Comparison of ENCODE assay signal across 8 cellular contexts in the genomic region with DNA sequence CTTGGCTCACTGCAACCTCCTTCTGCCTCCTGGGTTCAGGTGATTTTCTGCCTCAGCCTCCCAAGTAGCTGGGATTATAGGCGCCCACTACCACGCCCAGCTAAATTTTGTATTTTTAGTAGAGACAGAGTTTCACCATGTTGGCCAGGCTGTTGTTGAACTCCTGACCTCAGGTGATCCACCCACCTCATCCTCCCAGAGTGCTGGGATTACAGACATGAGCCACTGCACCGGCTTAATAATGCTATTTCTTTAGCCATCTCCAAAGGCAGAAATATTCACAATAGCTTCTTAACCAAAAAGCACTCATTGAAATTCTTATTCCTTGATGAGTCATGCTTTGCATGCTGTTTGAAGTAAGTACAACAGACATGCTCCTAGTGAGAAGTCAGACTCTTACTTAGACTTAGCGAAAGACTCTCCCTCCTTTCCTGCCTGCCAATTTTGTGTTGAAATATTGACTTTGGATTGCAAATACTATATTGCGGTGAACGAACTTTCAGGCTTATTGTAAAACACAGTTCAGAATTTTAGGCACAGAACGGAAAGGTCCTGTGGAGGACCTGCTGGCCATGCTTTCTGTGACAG. TPM values are rescaled to one million over a fixed set of nuclear protein-coding genes. Genes with fewer than 3 reads are reported as not detected.
DNase-seq lines count a peak whose midpoint lies in the region; ATAC-seq and TF ChIP-seq lines count a peak whose summit lies in the region.

No MANE protein-coding gene starts in this region.

- peak overlapping the region in 10 of 11 experiments; percentile 24 to 91 (median 66); a peak in 18 of 22 replicates for H3K4me2 ChIP-seq in BLaER1 treated with 17β-estradiol and CSF1 and Interleukin-3, amounts not matched to agents 10 nM and 100 nM
- peak overlapping the region; percentile 52 for H3K4me2 ChIP-seq in IMR-90 (ENCODE audit: low read depth, low read length)
- no peak overlapping the region for H3K4me2 ChIP-seq in mesendoderm (ENCODE audit: low read length)

- H4K8ac ChIP-seq in IMR-90 (ENCODE audit: low read depth in 2 of 2, low read length in 2 of 2) (no peak overlapping the region), mesendoderm (ENCODE audit: low read depth, low read length) (no peak overlapping the region)

- peak overlapping the region in 2 of 10 experiments; percentile 90 to 95; a peak in 3 of 20 replicates for H3K4me3 ChIP-seq in BLaER1 treated with 17β-estradiol and CSF1 and Interleukin-3, amounts not matched to agents 10 nM and 100 nM
- H3K4me3 ChIP-seq in IMR-90 (ENCODE audit: insufficient read depth, low read depth, low read length) (no peak overlapping the region), ascending aorta (peak overlapping the region in 1 of 2 donors; percentile 29), mesendoderm (ENCODE audit: low read length) (no peak overlapping the region), mucosa of descending colon (no peak overlapping the region)

- H3K4me1 ChIP-seq in BLaER1 treated with 17β-estradiol and CSF1 and Interleukin-3, amounts not matched to agents 10 nM and 100 nM, result peaks cover 24 to 76% (median 46%) of the 10 kb centered on the region in 10 experiments
- H3K4me1 ChIP-seq in IMR-90 (ENCODE audit: control insufficient read depth, insufficient read depth, low read length) (peaks cover 13% of the 10 kb centered on the region), ascending aorta (peaks cover 2 to 62% of the 10 kb centered on the region in 2 donors), mesendoderm (ENCODE audit: control insufficient read depth, low read depth, low read length) (peaks cover 5% of the 10 kb centered on the region), mucosa of descending colon (ENCODE audit: low read depth) (peaks cover 64% of the 10 kb centered on the region)

- H2BK120ac ChIP-seq in IMR-90 (ENCODE audit: low read depth, low read length) (no peak overlapping the region), mesendoderm (ENCODE audit: low read depth, low read length) (no peak overlapping the region)

- no peak overlapping the region for H3K56ac ChIP-seq in IMR-90 (ENCODE audit: extremely low read depth, insufficient read depth, low read length)
- H3K56ac ChIP-seq in mesendoderm (ENCODE audit: low read length), result peak overlapping the region; percentile 37

- no peak overlapping the region for H2AK9ac ChIP-seq in IMR-90 (replicated peaks; ENCODE audit: low read depth, low read length, poor library complexity)

- no TSS peak for BruUV-seq in IMR-90 (replicated peaks; lab: Mats Ljungman, UMichigan)

- CTCF ChIA-PET in IMR-90 (lab: Yijun Ruan, JAX), result interaction anchor here (0.6 kb wide), 1 partner anchor 192 kb away, joined by 3 read pairs; no protein-coding TSS in a partner anchor

- TF ChIP-seq RAD21 in IMR-90 (IDR thresholded peaks at IDR 0.05; ENCODE audit: low read length), result 0 out of 2 replicates have a peak, but pooled peaks have one; percentile 10

- TF ChIP-seq POLR2A in IMR-90 (IDR thresholded peaks at IDR 0.05; ENCODE audit: low read depth, low read length), result no peak

- peaks cover 0 to 12% of the 10 kb centered on the region in 2 experiments; a peak in 2 of 4 replicates for H3K79me1 ChIP-seq in IMR-90 (ENCODE audit: low read depth in 1 of 2, low read length in 2 of 2)
- H3K79me1 ChIP-seq in mesendoderm (ENCODE audit: low read length), result peaks cover 2% of the 10 kb centered on the region

- H2BK15ac ChIP-seq in IMR-90 (ENCODE audit: low read depth, low read length), result no peak overlapping the region
- no peak overlapping the region for H2BK15ac ChIP-seq in mesendoderm (replicated peaks; ENCODE audit: low read depth)

- no peak overlapping the region for H2AFZ ChIP-seq in IMR-90 (replicated peaks; ENCODE audit: low read length, poor library complexity)

- H3K27me3 ChIP-seq in BLaER1 treated with 17β-estradiol and CSF1 and Interleukin-3, amounts not matched to agents 10 nM and 100 nM, result no peaks in the 10 kb centered on the region
- H3K27me3 ChIP-seq in IMR-90 (ENCODE audit: control insufficient read depth, insufficient read depth, low read length), result no peaks in the 10 kb centered on the region
- no peaks in the 10 kb centered on the region for H3K27me3 ChIP-seq in ascending aorta
- H3K27me3 ChIP-seq in mesendoderm (ENCODE audit: insufficient read depth, low read length, poor library complexity), result no peaks in the 10 kb centered on the region

- peak overlapping the region in 2 of 11 experiments; percentile 25 to 43; a peak in 2 of 22 replicates for H3K27ac ChIP-seq in BLaER1 treated with 17β-estradiol and CSF1 and Interleukin-3, amounts not matched to agents 10 nM and 100 nM
- H3K27ac ChIP-seq in IMR-90 (ENCODE audit: insufficient read depth, low read length), result peak overlapping the region; percentile 15; the same call in 1 of the 2 replicates
- H3K27ac ChIP-seq in ascending aorta, result peak overlapping the region; percentile 2 to 99
- no peak overlapping the region for H3K27ac ChIP-seq in mesendoderm (ENCODE audit: low read depth, low read length)

- in situ Hi-C loops in IMR-90 (cut with MboI; ENCODE audit: low sequenced_read_pairs), result no loop called here

- TF ChIP-seq CTCF in IMR-90 (conservative IDR thresholded peaks at IDR 0.05; ENCODE audit: low read depth, low read length) (no peak), ascending aorta (IDR thresholded peaks at IDR 0.05) (no peak), mucosa of descending colon (IDR thresholded peaks at IDR 0.05) (no peak)

- peak; percentile 4 for ATAC-seq in IMR-90 (ENCODE audit: low read depth)
- ATAC-seq in mucosa of descending colon, result no peak

- no peak overlapping the region for H3K18ac ChIP-seq in IMR-90 (ENCODE audit: low read depth, low read length)
- peak overlapping the region; percentile 68 for H3K18ac ChIP-seq in mesendoderm (ENCODE audit: low read length)

- no CpG with 5 or more reads among the region's 7 CpGs for WGBS in IMR-90 (ENCODE audit: extremely low coverage in 2 of 2, insufficient read length in 1 of 2), 2 experiments
- no CpG with 5 or more reads among the region's 7 CpGs for WGBS in mesendoderm (ENCODE audit: extremely low coverage, insufficient coverage, low lambda C conversion rate)

- no peak overlapping the region for H4K91ac ChIP-seq in IMR-90 (ENCODE audit: insufficient read depth, low read depth, low read length)

- H3K9ac ChIP-seq in BLaER1 treated with 17β-estradiol and CSF1 and Interleukin-3, amounts not matched to agents 10 nM and 100 nM, result peak overlapping the region in 2 of 11 experiments; percentile 51 to 100; a peak in 5 of 22 replicates
- H3K9ac ChIP-seq in IMR-90 (ENCODE audit: low read depth, low read length) (peak overlapping the region; percentile 5; the same call in 1 of the 2 replicates), mesendoderm (ENCODE audit: low read length) (no peak overlapping the region)

- H2BK5ac ChIP-seq in IMR-90 (ENCODE audit: low read depth, low read length, poor library complexity, severe bottlenecking), result peak overlapping the region; percentile 61
- H2BK5ac ChIP-seq in mesendoderm (ENCODE audit: low read length), result no peak overlapping the region

- no peak overlapping the region for H3K14ac ChIP-seq in IMR-90 (replicated peaks; ENCODE audit: low read depth, low read length)

- peaks cover 24 to 68% (median 47%) of the 10 kb centered on the region in 11 experiments; a peak in 20 of 22 replicates for H3K36me3 ChIP-seq in BLaER1 treated with 17β-estradiol and CSF1 and Interleukin-3, amounts not matched to agents 10 nM and 100 nM
- H3K36me3 ChIP-seq in IMR-90 (ENCODE audit: control insufficient read depth, insufficient read depth, low read length) (peaks cover 7% of the 10 kb centered on the region), ascending aorta (no peaks in the 10 kb centered on the region), mesendoderm (ENCODE audit: control insufficient read depth, insufficient read depth, low read length) (no peaks in the 10 kb centered on the region), mucosa of descending colon (ENCODE audit: low read depth) (no peaks in the 10 kb centered on the region)

- dilution Hi-C loops in IMR-90 (cut with HindIII; ENCODE audit: low sequenced_read_pairs, unreplicated experiment), result no loop called here

- POLR2A ChIA-PET in IMR-90 (lab: Charles Lee; ENCODE audit: unreplicated experiment), result interaction anchor here (0.8 kb wide), 1 partner anchor 138 kb away, joined by 3 read pairs; the partner anchor contains the start of gene SLC35F5

- DNase-seq in IMR-90 (peak; percentile 93), ascending aorta (ENCODE audit: low spot score in 2 of 2) (no peak), mesendoderm (peak; percentile 57), HK-2 (ENCODE audit: unreplicated experiment) (no peak), NCI-H1048 (lab: John Stamatoyannopoulos, UW) (no peak), mucosa of descending colon (no peak), RPMI8226 (no peak)

- H4K20me1 ChIP-seq in BLaER1 treated with 17β-estradiol and CSF1 and Interleukin-3, amounts not matched to agents 10 nM and 100 nM, result peaks cover 74 to 87% (median 83%) of the 10 kb centered on the region in 11 experiments
- peaks cover 68% of the 10 kb centered on the region for H4K20me1 ChIP-seq in IMR-90 (ENCODE audit: insufficient read depth, low read length)

- peaks cover 10% of the 10 kb centered on the region for H3K9me1 ChIP-seq in IMR-90 (ENCODE audit: insufficient read depth, low read length)

- no peak overlapping the region for H2BK20ac ChIP-seq in IMR-90 (ENCODE audit: low read depth, low read length)

- H3K79me2 ChIP-seq in mesendoderm (ENCODE audit: control insufficient read depth, insufficient read depth, low read length), result peaks cover 70% of the 10 kb centered on the region

- intact Hi-C loops in IMR-90 (cut with micrococcal nuclease) (no loop called here), ascending aorta (cut with DNase I) (loop anchor here (10.0 kb wide), 1 partner anchor 651 kb away; no protein-coding TSS in a partner anchor), mucosa of descending colon (cut with DNase I, micrococcal nuclease) (loop anchor here in 1 of 2 donors (10.0 kb wide), 1 partner anchor 61 kb away; no protein-coding TSS in a partner anchor)

- no peak overlapping the region for H2AK5ac ChIP-seq in IMR-90 (ENCODE audit: low read depth, low read length)
- H2AK5ac ChIP-seq in mesendoderm (ENCODE audit: low read length), result no peak overlapping the region

- no peak overlapping the region for H4K5ac ChIP-seq in IMR-90 (ENCODE audit: low read depth, low read length)
- H4K5ac ChIP-seq in mesendoderm (ENCODE audit: low read length), result no peak overlapping the region

- H3K9me3 ChIP-seq in BLaER1 treated with 17β-estradiol and CSF1 and Interleukin-3, amounts not matched to agents 10 nM and 100 nM (replicated peaks in 1 of 11), result no peaks in the 10 kb centered on the region
- H3K9me3 ChIP-seq in IMR-90 (ENCODE audit: control insufficient read depth, insufficient read depth, low read length) (no peaks in the 10 kb centered on the region), ascending aorta (no peaks in the 10 kb centered on the region), mucosa of descending colon (no peaks in the 10 kb centered on the region)

- H3K4ac ChIP-seq in IMR-90 (ENCODE audit: low read depth, low read length) (no peak overlapping the region), mesendoderm (ENCODE audit: low read depth, low read length) (no peak overlapping the region)

- H3K23ac ChIP-seq in IMR-90 (ENCODE audit: low read depth, low read length), result no peak overlapping the region
- H3K23ac ChIP-seq in mesendoderm (ENCODE audit: low read length), result no peak overlapping the region

RNA-seq across cellular contexts. Expression of gene ACTR3, which starts 4.4 kb away (rescaled TPM):
- total RNA-seq in IMR-90 (2012; rRNA removed), result 307 and 645 TPM in 2 replicates
- 201 and 246 TPM in 2 replicates for polyA plus RNA-seq in IMR-90 (2012; rRNA removed)
- 28.9 and 70.5 TPM in 2 replicates for polyA plus RNA-seq in IMR-90 (2012; cell fraction: cytosol; rRNA removed)
- 8.1 and 74.7 TPM in 2 replicates for polyA plus RNA-seq in IMR-90 (2012; cell fraction: nucleus; rRNA removed; ENCODE audit: low replicate concordance)
- total RNA-seq in ascending aorta, result 45.4 TPM
- 215 TPM for polyA plus RNA-seq in mesendoderm (2013, experiment 1 of 2)
- 213 TPM for polyA plus RNA-seq in mesendoderm (2013, experiment 2 of 2)
- total RNA-seq in mucosa of descending colon, result 100 to 1,000 TPM; 217 to 242 (median 227) TPM

Comparison
In these comparisons a context has a peak if more than half of its experiments do, and no peak if none do; other contexts are left out.
1. DNase-seq: peak in IMR-90 (single experiment) and mesendoderm (single experiment); none in ascending aorta (0 of 2), HK-2 (single experiment), NCI-H1048 (single experiment), mucosa of descending colon (0 of 3) and RPMI8226 (single experiment).